ENCODE assay signal across 8 cellular contexts in the genomic region with DNA sequence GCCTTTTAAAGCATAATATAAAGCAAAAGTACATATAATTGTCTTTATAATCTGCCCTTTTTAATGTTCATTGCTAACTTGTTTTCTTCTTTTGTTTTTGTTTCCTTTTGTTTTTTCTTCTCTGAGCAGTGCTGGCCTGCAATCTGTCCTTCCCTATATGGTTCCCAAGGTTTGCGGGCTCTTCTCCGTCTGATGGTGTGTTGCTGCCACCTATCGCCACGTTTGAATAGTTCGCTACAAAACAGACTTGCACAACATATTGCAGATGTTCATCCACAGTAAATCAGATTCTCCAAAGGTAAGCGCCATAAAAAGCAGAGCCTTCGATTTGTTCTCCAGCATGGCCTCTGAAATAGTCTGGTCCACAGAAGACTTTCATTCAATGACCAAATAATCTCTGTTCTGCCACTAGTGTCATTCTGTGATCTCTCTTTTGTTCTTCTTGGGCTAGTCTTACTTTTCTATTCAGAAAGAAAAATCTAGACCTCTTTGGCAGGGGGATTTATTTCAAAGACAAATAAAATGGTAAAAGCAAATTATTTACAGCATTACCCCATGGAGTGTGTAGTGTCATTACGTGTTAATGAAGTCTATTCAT. TPM values are rescaled to one million over a fixed set of nuclear protein-coding genes. Genes with fewer than 3 reads are reported as not detected.
DNase-seq lines count a peak whose midpoint lies in the region; ATAC-seq, FAIRE-seq and TF ChIP-seq lines count a peak whose summit lies in the region.

No MANE protein-coding gene starts in this region.

- no peaks in the 10 kb centered on the region for H3K27me3 ChIP-seq in AG04450 (ENCODE audit: control insufficient read depth, insufficient read depth, low read length)

- peak; percentile 89 for TF ChIP-seq CTCF in AG04450 (IDR thresholded peaks at IDR 0.05; ENCODE audit: low read depth, low read length)

- DNase-seq in AG04450 (ENCODE audit: low read depth, low spot score) (peak; percentile 54), GM18507 (ENCODE audit: extremely low spot score, insufficient read length, low read depth) (peak; percentile 17), NCI-H146 (lab: John Stamatoyannopoulos, UW) (peak; percentile 79), SW480 (ENCODE audit: low spot score) (peak; percentile 69), brain pericyte (ENCODE audit: low read depth, low spot score) (peak; percentile 34), inferior parietal cortex (ENCODE audit: extremely low spot score) (peak; percentile 84)
- peak in 3 of 4 experiments; percentile 7 to 11 (median 7) for DNase-seq in stimulated activated CD4-positive, alpha-beta T cell treated with anti-CD3 and anti-CD28 coated beads, Interleukin-1b, Interleukin-23, amount 100 ng/mL, for 24 hours (ENCODE audit: low read depth in 4 of 4, low spot score in 1 of 4)

- H3K27ac ChIP-seq in AG04450 (ENCODE audit: low read depth, low read length) = no peak overlapping the region

- peak; percentile 87 for ATAC-seq in HG02938 (IDR thresholded peaks at IDR 0.05; ENCODE audit: unreplicated experiment)

- FAIRE-seq in GM18507 (lab: Jason Lieb, UNC) = peak; percentile 91

- CTCF ChIA-PET in AG04450 (lab: Charles Lee) = no interaction called here

- H3K4me3 ChIP-seq in AG04450 (ENCODE audit: low read depth, low read length) = no peak overlapping the region

- no peaks in the 10 kb centered on the region for H3K9me3 ChIP-seq in AG04450 (ENCODE audit: control insufficient read depth, insufficient read depth, low read length)

- POLR2A ChIA-PET in AG04450 (lab: Yijun Ruan, JAX) = no interaction called here

RNA-seq across cellular contexts. Expression of a gene that starts 33.5 kb away (rescaled TPM):
- polyA plus RNA-seq in AG04450 (2011; rRNA removed) = not detected in 2 replicates
- not detected in 2 replicates for polyA minus RNA-seq in AG04450 (2011; rRNA and poly(A)+ RNA removed)

Comparison
In these comparisons a context has a peak if more than half of its experiments do, and no peak if none do; other contexts are left out.
1. DNase-seq: peak in every context shown above with its lines; median percentile 84 in inferior parietal cortex; 79 in NCI-H146; 69 in SW480; 54 in AG04450; 34 in brain pericyte; 17 in GM18507; 7 in stimulated activated CD4-positive, alpha-beta T cell treated with anti-CD3 and anti-CD28 coated beads, Interleukin-1b, Interleukin-23, amount 100 ng/mL, for 24 hours.